ENCODE assay signal across 8 cellular contexts in the genomic region with DNA sequence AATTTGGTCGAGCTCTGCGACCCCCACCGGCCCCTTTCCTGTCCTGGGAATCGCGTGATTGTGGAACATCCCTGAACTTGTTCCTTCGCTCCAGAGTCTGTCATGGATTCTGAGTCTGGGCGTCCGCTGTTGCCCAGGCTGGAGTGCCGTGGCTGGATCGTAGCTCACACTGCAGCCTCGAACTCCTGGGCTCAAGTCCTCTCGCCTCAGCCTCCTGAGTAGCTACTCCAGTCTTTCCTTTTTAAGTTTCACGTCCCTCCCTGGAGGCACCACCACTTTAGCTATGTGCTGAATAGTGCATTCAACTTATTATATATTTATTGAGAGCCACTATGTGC. TPM values are rescaled to one million over a fixed set of nuclear protein-coding genes. Genes with fewer than 3 reads are reported as not detected.
A peak's percentile ranks its signal among the peaks of the same experiment; 100 is the strongest.
DNase-seq lines count a peak whose midpoint lies in the region; ATAC-seq and TF ChIP-seq lines count a peak whose summit lies in the region.

No MANE protein-coding gene starts in this region.

- no peak overlapping the region for H3K27ac Mint-ChIP-seq in glutamatergic neuron (ENCODE audit: unreplicated experiment)

- ATAC-seq in GM19452 (IDR thresholded peaks at IDR 0.05; ENCODE audit: unreplicated experiment), result no peak

- POLR2A ChIA-PET in HEK293 (lab: Yijun Ruan, JAX), result interaction anchor here (0.6 to 2.1 kb wide), 4 partner anchors 21 to 44 kb away, joined by 3 to 6 read pairs (median 4); partner anchors contain the start of genes ACOT2 and ACOT4

- H3K4me1 Mint-ChIP-seq in glutamatergic neuron (ENCODE audit: low read depth, unreplicated experiment), result no peaks in the 10 kb centered on the region

- H3K27me3 ChIP-seq in rectal smooth muscle tissue (ENCODE audit: control insufficient read depth, insufficient read depth, low read length), result no peaks in the 10 kb centered on the region

- no peak for TF ChIP-seq CTCF in 22Rv1 (IDR thresholded peaks at IDR 0.05)
- TF ChIP-seq CTCF in HEK293 (tag by site-specific recombination; IDR thresholded peaks at IDR 0.05), result no peak
- no peak for TF ChIP-seq CTCF in VCaP (conservative IDR thresholded peaks at IDR 0.05)
- no peak for TF ChIP-seq CTCF in glutamatergic neuron (IDR thresholded peaks at IDR 0.05; ENCODE audit: partially characterized antibody, unreplicated experiment)

- CTCF ChIA-PET in HEK293 (lab: Yijun Ruan, JAX), result interaction anchor here (0.6 to 1.0 kb wide), 2 partner anchors 122 to 1192 kb away, joined by 3 read pairs; partner anchors contain the start of gene RIOX1

- no peaks in the 10 kb centered on the region for H3K36me3 Mint-ChIP-seq in glutamatergic neuron (ENCODE audit: unreplicated experiment)

- peak overlapping the region; percentile 57 for H3K4me3 ChIP-seq in HEK293 (ENCODE audit: low read depth, low read length)
- H3K4me3 ChIP-seq in rectal smooth muscle tissue (ENCODE audit: low read length), result peak overlapping the region; percentile 76

- H3K36me3 ChIP-seq in HEK293 (ENCODE audit: control insufficient read depth in 2 of 2, insufficient read depth in 1 of 2, low read length in 2 of 2) (no peaks in the 10 kb centered on the region), rectal smooth muscle tissue (ENCODE audit: control insufficient read depth, insufficient read depth, low read length) (no peaks in the 10 kb centered on the region)

- H3K9ac ChIP-seq in rectal smooth muscle tissue (ENCODE audit: low read length), result no peak overlapping the region

- H3K4me1 ChIP-seq in HEK293 (ENCODE audit: control insufficient read depth, insufficient read depth, low read length), result no peaks in the 10 kb centered on the region
- peaks cover 4% of the 10 kb centered on the region for H3K4me1 ChIP-seq in rectal smooth muscle tissue (ENCODE audit: control insufficient read depth, insufficient read depth, low read length)

- peak overlapping the region; percentile 89 for H3K4me3 Mint-ChIP-seq in glutamatergic neuron (ENCODE audit: unreplicated experiment)

- no peaks in the 10 kb centered on the region for H3K9me3 ChIP-seq in HEK293 (ENCODE audit: control insufficient read depth, insufficient read depth, low read depth, low read length)

- H3K27ac ChIP-seq in 22Rv1, result peak overlapping the region; percentile 62
- no peak overlapping the region; the same call in 1 of the 2 replicates for H3K27ac ChIP-seq in HEK293 (ENCODE audit: extremely low read depth, low read depth, low read length)
- peak overlapping the region; percentile 80 for H3K27ac ChIP-seq in VCaP
- peak overlapping the region; percentile 81 for H3K27ac ChIP-seq in rectal smooth muscle tissue (ENCODE audit: low read depth, low read length)

- peaks cover 3% of the 10 kb centered on the region for H3K27me3 Mint-ChIP-seq in glutamatergic neuron (ENCODE audit: unreplicated experiment)

- DNase-seq in glutamatergic neuron (peak; percentile 16), DMS153 (lab: John Stamatoyannopoulos, UW) (no peak)
- no peak for DNase-seq in stimulated activated CD4-positive, alpha-beta T cell treated with anti-CD3 and anti-CD28 coated beads, Interleukin-1b, Interleukin-23, amount 100 ng/mL, for 48 hours

- peaks cover 7% of the 10 kb centered on the region for H3K9me3 Mint-ChIP-seq in glutamatergic neuron (ENCODE audit: unreplicated experiment)

TF ChIP-seq in HEK293, 187 proteins besides CTCF, POLR2A, EP300 and RAD21:
- TF ChIP-seq ZNF629 (tag by site-specific recombination; IDR thresholded peaks at IDR 0.05) (no peak), ZBTB17 (tag by site-specific recombination; IDR thresholded peaks at IDR 0.05) (peak; percentile 60)

RNA-seq across cellular contexts. Expression of gene ACOT6, which starts 0.7 kb away (rescaled TPM):
- total RNA-seq in glutamatergic neuron (ENCODE audit: unreplicated experiment), result not detected

RNA-seq across cellular contexts. Expression of gene ACOT4, which starts 21.3 kb away (rescaled TPM):
- not detected for total RNA-seq in glutamatergic neuron (ENCODE audit: unreplicated experiment)

RNA-seq across cellular contexts. Expression of gene DNAL1, which starts 31.8 kb away (rescaled TPM):
- total RNA-seq in glutamatergic neuron (ENCODE audit: unreplicated experiment), result 18.5 TPM

RNA-seq across cellular contexts. Expression of gene ACOT2, which starts 44.0 kb away (rescaled TPM):
- 7.6 TPM for total RNA-seq in glutamatergic neuron (ENCODE audit: unreplicated experiment)

RNA-seq across cellular contexts. Expression of gene HEATR4, which starts 54.3 kb away (rescaled TPM):
- not detected for total RNA-seq in glutamatergic neuron (ENCODE audit: unreplicated experiment)
